In the genomic region with DNA sequence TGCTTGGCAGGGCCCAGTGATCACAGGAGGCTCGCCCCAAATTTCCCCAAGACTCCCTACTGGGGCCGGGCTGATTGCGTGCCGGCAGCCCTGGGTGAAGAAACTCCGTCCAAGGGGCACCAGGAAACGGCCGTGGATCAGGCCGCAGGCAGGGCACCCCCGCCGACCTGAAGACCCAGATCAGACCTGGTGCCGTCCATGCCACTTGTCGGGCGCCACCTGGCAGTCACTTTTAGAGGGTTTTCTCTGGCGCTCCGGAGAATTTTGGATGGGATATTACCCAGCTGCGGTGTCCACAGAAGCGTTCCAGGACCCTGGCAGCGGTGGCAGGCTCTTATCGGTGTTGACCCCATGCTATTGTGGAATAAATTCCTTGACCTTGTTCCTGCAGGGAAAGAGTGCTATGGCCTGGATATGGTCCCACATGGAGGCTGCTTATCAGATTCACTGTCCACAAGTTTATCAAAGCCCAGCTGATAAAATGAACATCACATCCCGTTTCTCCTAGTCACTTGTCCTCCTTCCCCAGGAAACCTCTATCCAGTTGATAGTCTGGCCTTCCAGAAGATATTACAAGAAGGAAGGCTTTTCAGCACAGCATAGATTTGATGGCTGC, we compare ENCODE assay signal across 30 cellular contexts. TPM values are rescaled to one million over a fixed set of nuclear protein-coding genes. Genes with fewer than 3 reads are reported as not detected.
DNase-seq lines count a peak whose midpoint lies in the region; TF ChIP-seq lines count a peak whose summit lies in the region.
"Had no signal": no experiment of that assay in that cellular context is flagged by ENCODE, and none has a peak within 500 bp of the region (broad histone marks: within the 10 kb centered on the region; RNA-seq: fewer than 3 reads in every experiment).

No MANE protein-coding gene starts in this region.

- DNase-seq in MCF 10A (ENCODE audit: unreplicated experiment) (no peak), breast epithelium (ENCODE audit: low spot score in 2 of 2) (no peak), mesenchymal stem cell (no peak), MG63 (no peak), neural progenitor cell (ENCODE audit: low spot score) (no peak), NCI-H2081 treated with DMSO at 0.1 percent for 48 hours (lab: John Stamatoyannopoulos, UW) (no peak)
- no peak for DNase-seq in activated CD4-positive, alpha-beta T cell treated with anti-CD3 and anti-CD28 coated beads, Interleukin-2, amount 50 U/mL, for 1 hour
- DNase-seq: activated CD4-positive, alpha-beta T cell treated with anti-CD3 and anti-CD28 coated beads, Interleukin-2, amount 10 ng/mL, durations not matched to agents 7 days and 5 days; activated gamma-delta T cell; activated T-cell treated with anti-CD3 and anti-CD28 coated beads, Interleukin-2, amount 50 U/mL, for 24 hours; AML-193; CD8-positive, alpha-beta memory T cell; dermis blood vessel endothelial cell; islet precursor cell; mucosa of descending colon; NCI-H2081; NCI-H226; NCI-H526 treated with DMSO at 0.1 percent for 48 hours; SIG-M5; stimulated activated naive CD4-positive, alpha-beta T cell; upper lobe of right lung had no signal

- H3K9me3 Mint-ChIP-seq in MCF 10A (ENCODE audit: unreplicated experiment) (no peaks in the 10 kb centered on the region), neural progenitor cell (no peaks in the 10 kb centered on the region)
- H3K9me3 Mint-ChIP-seq: activated CD4-positive, alpha-beta T cell treated with anti-CD3 and anti-CD28 coated beads, Interleukin-2, amount 10 ng/mL, durations not matched to agents 7 days and 5 days; activated T-cell treated with anti-CD3 and anti-CD28 coated beads, Interleukin-2, amount 50 U/mL, for 24 hours; central memory CD8-positive, alpha-beta T cell had no signal

- POLR2A ChIA-PET in MCF 10A (lab: Yijun Ruan, JAX) = interaction anchor here (1.0 to 1.6 kb wide), 4 partner anchors 36 to 154 kb away, joined by 3 to 5 read pairs (median 4); no protein-coding TSS in a partner anchor

- H3K4me3 Mint-ChIP-seq in MCF 10A (ENCODE audit: unreplicated experiment) = no peak overlapping the region
- H3K4me3 Mint-ChIP-seq in neural progenitor cell = no peak overlapping the region
- H3K4me3 Mint-ChIP-seq: activated CD4-positive, alpha-beta T cell treated with anti-CD3 and anti-CD28 coated beads, Interleukin-2, amount 10 ng/mL, durations not matched to agents 7 days and 5 days; activated T-cell treated with anti-CD3 and anti-CD28 coated beads, Interleukin-2, amount 50 U/mL, for 24 hours; CD8-positive, alpha-beta memory T cell; central memory CD8-positive, alpha-beta T cell; nephron had no signal

- H2AK5ac ChIP-seq in mesenchymal stem cell (ENCODE audit: low read length, severe bottlenecking) = peak overlapping the region; percentile 80

- H3K36me3 ChIP-seq in breast epithelium (no peaks in the 10 kb centered on the region), mesenchymal stem cell (ENCODE audit: control insufficient read depth in 1 of 2, insufficient read depth in 2 of 2, low read depth in 1 of 2, low read length in 2 of 2) (no peaks in the 10 kb centered on the region), MG63 (no peaks in the 10 kb centered on the region), neural progenitor cell (no peaks in the 10 kb centered on the region)
- H3K36me3 ChIP-seq: upper lobe of right lung had no signal

- TF ChIP-seq CTCF in MCF 10A (IDR thresholded peaks at IDR 0.05; ENCODE audit: unreplicated experiment) = no peak
- TF ChIP-seq CTCF in breast epithelium (IDR thresholded peaks at IDR 0.05) = no peak
- no peak for TF ChIP-seq CTCF in VCaP (conservative IDR thresholded peaks at IDR 0.05)
- no peak for TF ChIP-seq CTCF in neural progenitor cell (IDR thresholded peaks at IDR 0.05)

- H3F3A ChIP-seq in neural progenitor cell (ENCODE audit: low read depth) = no peaks in the 10 kb centered on the region

- H2BK5ac ChIP-seq in mesenchymal stem cell (ENCODE audit: low read depth, low read length, poor library complexity, severe bottlenecking) = peak overlapping the region; percentile 40

- H3K27me3 Mint-ChIP-seq in MCF 10A (ENCODE audit: insufficient read depth, unreplicated experiment) (no peaks in the 10 kb centered on the region), neural progenitor cell (ENCODE audit: insufficient read depth, low read depth) (peaks cover 10% of the 10 kb centered on the region)

- BruUV-seq in MCF 10A (replicated peaks; lab: Mats Ljungman, UMichigan) = no TSS peak

- CTCF ChIA-PET in MCF 10A (lab: Yijun Ruan, JAX) = interaction anchor here (0.7 to 2.4 kb wide), 5 partner anchors 67 to 158 kb away, joined by 3 to 13 read pairs (median 7); no protein-coding TSS in a partner anchor

- no peak overlapping the region for H3K18ac ChIP-seq in mesenchymal stem cell (ENCODE audit: low read depth in 1 of 2, low read length in 2 of 2)

- H2BK12ac ChIP-seq in mesenchymal stem cell (ENCODE audit: low read length in 2 of 2) = no peak overlapping the region

- peaks cover 0 to 17% of the 10 kb centered on the region in 2 donors for H3K27me3 ChIP-seq in breast epithelium
- H3K27me3 ChIP-seq in mesenchymal stem cell (ENCODE audit: control insufficient read depth in 1 of 2, insufficient read depth in 1 of 2, low read length in 2 of 2) = peaks cover 6 to 43% of the 10 kb centered on the region in 2 experiments
- peaks cover 8% of the 10 kb centered on the region for H3K27me3 ChIP-seq in MG63
- H3K27me3 ChIP-seq in neural progenitor cell = no peaks in the 10 kb centered on the region

- no peak overlapping the region for H3K4me3 ChIP-seq in breast epithelium
- H3K4me3 ChIP-seq in mesenchymal stem cell (ENCODE audit: insufficient read depth in 1 of 2, low read depth in 1 of 2, low read length in 2 of 2) = no peak overlapping the region
- no peak overlapping the region for H3K4me3 ChIP-seq in MG63
- no peak overlapping the region for H3K4me3 ChIP-seq in neural progenitor cell
- H3K4me3 ChIP-seq: mucosa of descending colon, upper lobe of right lung had no signal

- no peak overlapping the region for H2BK120ac ChIP-seq in mesenchymal stem cell (ENCODE audit: low read depth, low read length)

- no peak overlapping the region for H3K23ac ChIP-seq in mesenchymal stem cell (ENCODE audit: low read length in 2 of 2)

- H3K36me3 Mint-ChIP-seq in MCF 10A (ENCODE audit: insufficient read depth, unreplicated experiment) = peaks cover 4% of the 10 kb centered on the region
- H3K36me3 Mint-ChIP-seq in neural progenitor cell = no peaks in the 10 kb centered on the region
- H3K36me3 Mint-ChIP-seq: CD8-positive, alpha-beta memory T cell had no signal

- H3K9ac ChIP-seq in mesenchymal stem cell (ENCODE audit: low read length) (no peak overlapping the region), neural progenitor cell (no peak overlapping the region)
- H3K9ac ChIP-seq: KMS-11 had no signal

- H4K8ac ChIP-seq in mesenchymal stem cell (ENCODE audit: low read length) = no peak overlapping the region

- H3K4ac ChIP-seq in mesenchymal stem cell (ENCODE audit: low read depth in 1 of 2, low read length in 2 of 2) = no peak overlapping the region

- no peaks in the 10 kb centered on the region for H3K79me2 ChIP-seq in neural progenitor cell (ENCODE audit: low read depth)

- intact Hi-C loops in MCF 10A (cut with micrococcal nuclease) (no loop called here), breast epithelium (cut with DNase I; ENCODE audit: low total_unique reads) (no loop called here)

- no peak overlapping the region for H4K91ac ChIP-seq in mesenchymal stem cell (ENCODE audit: low read length)

- H3K9me3 ChIP-seq in breast epithelium (no peaks in the 10 kb centered on the region), mesenchymal stem cell (ENCODE audit: control insufficient read depth, low read length) (no peaks in the 10 kb centered on the region), MG63 (no peaks in the 10 kb centered on the region), neural progenitor cell (ENCODE audit: low read depth) (no peaks in the 10 kb centered on the region)
- H3K9me3 ChIP-seq: mucosa of descending colon, upper lobe of right lung had no signal

- 91% methylated on average over 19 of the region's 20 CpGs for WGBS in mesenchymal stem cell

- H2AFZ ChIP-seq in mesenchymal stem cell (ENCODE audit: low read depth, low read length) (no peak overlapping the region), neural progenitor cell (replicated peaks) (no peak overlapping the region)

- H3K4me1 ChIP-seq in breast epithelium (no peaks in the 10 kb centered on the region), mesenchymal stem cell (ENCODE audit: control insufficient read depth, insufficient read depth, low read depth, low read length) (peaks cover 16% of the 10 kb centered on the region), neural progenitor cell (no peaks in the 10 kb centered on the region)
- H3K4me1 ChIP-seq: upper lobe of right lung had no signal

- no peaks in the 10 kb centered on the region for H4K20me1 ChIP-seq in neural progenitor cell (ENCODE audit: low read depth)

- no peaks in the 10 kb centered on the region for H3K79me1 ChIP-seq in mesenchymal stem cell (replicated peaks; ENCODE audit: low read length, poor library complexity, severe bottlenecking)

- H3K4me2 ChIP-seq in mesenchymal stem cell (ENCODE audit: low read length, poor library complexity, severe bottlenecking) (no peak overlapping the region), neural progenitor cell (no peak overlapping the region)
- H3K4me2 ChIP-seq: KMS-11 had no signal

- H3K27ac ChIP-seq in breast epithelium (no peak overlapping the region), VCaP (peak overlapping the region; percentile 81), mesenchymal stem cell (ENCODE audit: low read length, poor library complexity, severe bottlenecking) (no peak overlapping the region), neural progenitor cell (no peak overlapping the region)
- H3K27ac ChIP-seq: HL-60, KMS-11, upper lobe of right lung had no signal

- H3K27ac Mint-ChIP-seq in MCF 10A (ENCODE audit: low read depth, unreplicated experiment) = peak overlapping the region; percentile 83
- H3K27ac Mint-ChIP-seq in neural progenitor cell = no peak overlapping the region
- H3K27ac Mint-ChIP-seq: activated CD4-positive, alpha-beta T cell treated with anti-CD3 and anti-CD28 coated beads, Interleukin-2, amount 10 ng/mL, durations not matched to agents 7 days and 5 days; activated T-cell treated with anti-CD3 and anti-CD28 coated beads, Interleukin-2, amount 50 U/mL, for 24 hours; CD8-positive, alpha-beta memory T cell; nephron had no signal

- H3K4me1 Mint-ChIP-seq in MCF 10A (ENCODE audit: insufficient read depth, unreplicated experiment) (peaks cover 35% of the 10 kb centered on the region), neural progenitor cell (no peaks in the 10 kb centered on the region)
- H3K4me1 Mint-ChIP-seq: central memory CD8-positive, alpha-beta T cell; nephron had no signal

- no peak for TF ChIP-seq POLR2A in breast epithelium (IDR thresholded peaks at IDR 0.05)

- no peak overlapping the region for H2BK15ac ChIP-seq in mesenchymal stem cell (ENCODE audit: low read depth, poor library complexity, severe bottlenecking)

- H3K14ac ChIP-seq in mesenchymal stem cell (ENCODE audit: low read length in 2 of 2) = no peak overlapping the region

RNA-seq across cellular contexts. Expression of gene IGFL2, which starts 38.2 kb away (rescaled TPM):
- total RNA-seq in MCF 10A (2022) (1.3 TPM in 1 of 2 replicates, not detected in the other), breast epithelium (not detected), neural progenitor cell (ENCODE audit: low replicate concordance) (not detected in 2 replicates)
- not detected for polyA plus RNA-seq in mesenchymal stem cell (2013, experiment 1 of 2)
- not detected for polyA plus RNA-seq in mesenchymal stem cell (2013, experiment 2 of 2)
- not detected in 2 replicates for total RNA-seq in MG63 (2014; rRNA removed; shearing (Covaris generic); ENCODE audit: low replicate concordance)
- total RNA-seq: activated CD4-positive, alpha-beta T cell treated with anti-CD3 and anti-CD28 coated beads, Interleukin-2, amount 10 ng/mL, durations not matched to agents 7 days and 5 days; CD8-positive, alpha-beta memory T cell; Daoy; dermis blood vessel endothelial cell; fibroblast of villous mesenchyme; osteocyte; upper lobe of right lung had no signal
- polyA plus RNA-seq: CD8-positive, alpha-beta memory T cell had no signal

RNA-seq across cellular contexts. Expression of gene IGFL1, which starts 43.3 kb away (rescaled TPM):
- not detected in 2 replicates for total RNA-seq in MCF 10A (2022)
- total RNA-seq in breast epithelium = not detected
- polyA plus RNA-seq in mesenchymal stem cell (2013, experiment 1 of 2) = not detected
- polyA plus RNA-seq in mesenchymal stem cell (2013, experiment 2 of 2) = not detected
- not detected in 2 replicates for total RNA-seq in MG63 (2014; rRNA removed; shearing (Covaris generic); ENCODE audit: low replicate concordance)
- total RNA-seq in neural progenitor cell (ENCODE audit: low replicate concordance) = not detected in 2 replicates
- total RNA-seq: A673; activated CD4-positive, alpha-beta T cell treated with anti-CD3 and anti-CD28 coated beads, Interleukin-2, amount 10 ng/mL, durations not matched to agents 7 days and 5 days; CD8-positive, alpha-beta memory T cell; Daoy; dermis blood vessel endothelial cell; fibroblast of villous mesenchyme; mucosa of descending colon; osteocyte; upper lobe of right lung had no signal
- polyA plus RNA-seq: CD8-positive, alpha-beta memory T cell had no signal
